Comparison of ENCODE assay signal across 42 cellular contexts in the genomic region with DNA sequence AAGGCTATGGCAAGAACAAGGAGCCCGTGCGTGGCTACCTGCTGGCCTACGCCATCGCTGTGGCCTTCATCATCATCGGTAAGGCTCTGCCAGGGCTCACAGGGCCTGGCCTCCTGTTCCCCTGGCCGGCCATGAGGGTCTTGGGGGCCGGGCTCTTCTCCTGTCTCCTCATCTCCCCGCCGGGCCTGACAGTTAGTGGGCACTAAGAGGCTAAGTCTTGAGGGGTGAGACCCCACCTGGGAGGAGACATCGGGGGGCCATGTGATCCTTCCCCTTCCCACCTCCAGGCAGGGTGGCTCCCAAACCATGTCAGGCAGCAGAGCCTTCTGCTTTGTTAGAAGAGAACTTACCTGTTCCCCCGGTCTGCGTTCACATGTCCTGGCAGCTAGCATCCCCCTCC. TPM values are rescaled to one million over a fixed set of nuclear protein-coding genes. Genes with fewer than 3 reads are reported as not detected.
"Had no signal": no experiment of that assay in that cellular context is flagged by ENCODE, and none has a peak within 500 bp of the region (broad histone marks: within the 10 kb centered on the region; RNA-seq: fewer than 3 reads in every experiment).

No MANE protein-coding gene starts in this region.

- H3K27ac Mint-ChIP-seq: activated naive CD4-positive, alpha-beta T cell treated with anti-CD3 and anti-CD28 coated beads for 36 hours; activated naive CD4-positive, alpha-beta T cell treated with anti-CD3 and anti-CD28 coated beads, Interleukin-2, amount 10 ng/mL, durations not matched to agents 7 days and 5 days; activated naive CD4-positive, alpha-beta T cell treated with anti-CD3 and anti-CD28 coated beads, Interleukin-2, amount 50 U/mL, for 24 hours; activated naive CD8-positive, alpha-beta T cell; activated naive CD8-positive, alpha-beta T cell treated with anti-CD3 and anti-CD28 coated beads for 36 hours; activated naive CD8-positive, alpha-beta T cell treated with anti-CD3 and anti-CD28 coated beads, Interleukin-2, amount 10 ng/mL, durations not matched to agents 7 days and 5 days; activated naive CD8-positive, alpha-beta T cell treated with anti-CD3 and anti-CD28 coated beads, Interleukin-2, amount 50 U/mL, for 24 hours; activated T-cell treated with anti-CD3 and anti-CD28 coated beads, Interleukin-2, amount 50 U/mL, for 24 hours; activated T-cell treated with anti-CD3 and anti-CD28 coated beads, Interleukin-2, amount 50 U/mL, for 72 hours; activated T-helper 1 cell treated with anti-CD3 and anti-CD28 coated beads, Interleukin-12 subunit alpha, Interleukin-12 subunit beta, Interleukin-2, Interleukin-4 antibody, amounts not matched to agents 30 ng/mL and 10 ng/mL and 1 ng/mL, durations not matched to agents 14 hours and 24 hours and 36 hours; activated T-helper 17 cell treated with anti-CD3 and anti-CD28 coated beads, Interleukin-2, amount 50 U/mL, for 72 hours; activated T-helper 2 cell treated with anti-CD3 and anti-CD28 coated beads, Interferon-gamma antibody, Interleukin-2, Interleukin-4, amounts not matched to agents 10 μg/mL and 5 μg/mL and 100 μg/mL, durations not matched to agents 14 hours and 24 hours and 36 hours; brain had no signal

- DNase-seq: activated effector memory CD4-positive, alpha-beta T cell treated with anti-CD3 and anti-CD28 coated beads, Interleukin-2, amount 50 U/mL, for 16 hours; activated effector memory CD4-positive, alpha-beta T cell treated with Interleukin-2 at 50 U/mL for 16 hours; activated gamma-delta T cell; activated gamma-delta T cell treated with Interleukin-2 at 50 U/mL for 16 hours; activated naive CD4-positive, alpha-beta T cell; activated naive CD4-positive, alpha-beta T cell treated with anti-CD3 and anti-CD28 coated beads for 36 hours; activated naive CD4-positive, alpha-beta T cell treated with anti-CD3 and anti-CD28 coated beads, Interleukin-2, amount 10 ng/mL, durations not matched to agents 7 days and 5 days; activated naive CD4-positive, alpha-beta T cell treated with anti-CD3 and anti-CD28 coated beads, Interleukin-2, amount 50 U/mL, for 16 hours; activated naive CD4-positive, alpha-beta T cell treated with Interleukin-2 at 50 U/mL for 16 hours; activated naive CD8-positive, alpha-beta T cell treated with anti-CD3 and anti-CD28 coated beads for 36 hours; activated naive CD8-positive, alpha-beta T cell treated with anti-CD3 and anti-CD28 coated beads, Interleukin-2, amount 10 ng/mL, durations not matched to agents 7 days and 5 days; activated naive CD8-positive, alpha-beta T cell treated with anti-CD3 and anti-CD28 coated beads, Interleukin-2, amount 50 U/mL, for 24 hours; activated T-cell treated with anti-CD3 and anti-CD28 coated beads, Interleukin-2, amount 50 U/mL, for 1 hour; activated T-cell treated with anti-CD3 and anti-CD28 coated beads, Interleukin-2, amount 50 U/mL, for 24 hours; activated T-cell treated with anti-CD3 and anti-CD28 coated beads, Interleukin-2, amount 50 U/mL, for 4 hours; activated T-cell treated with anti-CD3 and anti-CD28 coated beads, Interleukin-2, amount 50 U/mL, for 48 hours; activated T-cell treated with anti-CD3 and anti-CD28 coated beads, Interleukin-2, amount 50 U/mL, for 72 hours; adrenal gland; amniotic stem cell; amygdala; anterior cingulate cortex; aorta; body of pancreas; brain microvascular endothelial cell; caudate nucleus; central memory CD4-positive, alpha-beta T cell; cerebellar nuclear complex had no signal

- H3K4me1 Mint-ChIP-seq: activated naive CD4-positive, alpha-beta T cell treated with anti-CD3 and anti-CD28 coated beads, Interleukin-2, amount 10 ng/mL, durations not matched to agents 7 days and 5 days; activated naive CD4-positive, alpha-beta T cell treated with anti-CD3 and anti-CD28 coated beads, Interleukin-2, amount 50 U/mL, for 24 hours; activated naive CD8-positive, alpha-beta T cell treated with anti-CD3 and anti-CD28 coated beads for 36 hours; activated naive CD8-positive, alpha-beta T cell treated with anti-CD3 and anti-CD28 coated beads, Interleukin-2, amount 50 U/mL, for 24 hours; activated T-helper 17 cell treated with anti-CD3 and anti-CD28 coated beads, Interleukin-2, amount 50 U/mL, for 72 hours; central memory CD8-positive, alpha-beta T cell had no signal

- H3K4me3 ChIP-seq: adrenal gland, ascending aorta, body of pancreas, breast epithelium, cardiac muscle cell had no signal

- H3K27me3 Mint-ChIP-seq: activated naive CD4-positive, alpha-beta T cell treated with anti-CD3 and anti-CD28 coated beads, Interleukin-2, amount 50 U/mL, for 24 hours; activated naive CD8-positive, alpha-beta T cell; activated naive CD8-positive, alpha-beta T cell treated with anti-CD3 and anti-CD28 coated beads for 36 hours; activated naive CD8-positive, alpha-beta T cell treated with anti-CD3 and anti-CD28 coated beads, Interleukin-2, amount 50 U/mL, for 24 hours; activated T-cell treated with anti-CD3 and anti-CD28 coated beads, Interleukin-2, amount 50 U/mL, for 24 hours; activated T-helper 17 cell treated with anti-CD3 and anti-CD28 coated beads, Interleukin-2, amount 50 U/mL, for 72 hours; central memory CD8-positive, alpha-beta T cell had no signal

- H3K4me3 Mint-ChIP-seq: activated naive CD4-positive, alpha-beta T cell treated with anti-CD3 and anti-CD28 coated beads for 36 hours; activated naive CD4-positive, alpha-beta T cell treated with anti-CD3 and anti-CD28 coated beads, Interleukin-2, amount 10 ng/mL, durations not matched to agents 7 days and 5 days; activated naive CD4-positive, alpha-beta T cell treated with anti-CD3 and anti-CD28 coated beads, Interleukin-2, amount 50 U/mL, for 24 hours; activated naive CD8-positive, alpha-beta T cell; activated naive CD8-positive, alpha-beta T cell treated with anti-CD3 and anti-CD28 coated beads for 36 hours; activated naive CD8-positive, alpha-beta T cell treated with anti-CD3 and anti-CD28 coated beads, Interleukin-2, amount 10 ng/mL, durations not matched to agents 7 days and 5 days; activated naive CD8-positive, alpha-beta T cell treated with anti-CD3 and anti-CD28 coated beads, Interleukin-2, amount 50 U/mL, for 24 hours; activated T-cell treated with anti-CD3 and anti-CD28 coated beads, Interleukin-2, amount 50 U/mL, for 24 hours; activated T-cell treated with anti-CD3 and anti-CD28 coated beads, Interleukin-2, amount 50 U/mL, for 4 hours; activated T-cell treated with anti-CD3 and anti-CD28 coated beads, Interleukin-2, amount 50 U/mL, for 72 hours; activated T-helper 1 cell treated with anti-CD3 and anti-CD28 coated beads, Interleukin-12 subunit alpha, Interleukin-12 subunit beta, Interleukin-2, Interleukin-4 antibody, amounts not matched to agents 30 ng/mL and 10 ng/mL and 1 ng/mL, durations not matched to agents 14 hours and 24 hours and 36 hours; activated T-helper 17 cell treated with anti-CD3 and anti-CD28 coated beads, Interleukin-2, amount 50 U/mL, for 72 hours; brain; central memory CD8-positive, alpha-beta T cell had no signal

- H3K36me3 ChIP-seq: adrenal gland, ascending aorta, brain microvascular endothelial cell, breast epithelium, cardiac muscle cell had no signal

- H3K36me3 Mint-ChIP-seq: activated naive CD4-positive, alpha-beta T cell treated with anti-CD3 and anti-CD28 coated beads, Interleukin-2, amount 10 ng/mL, durations not matched to agents 7 days and 5 days; activated naive CD4-positive, alpha-beta T cell treated with anti-CD3 and anti-CD28 coated beads, Interleukin-2, amount 50 U/mL, for 24 hours; activated naive CD4-positive, alpha-beta T cell treated with anti-CD3 and anti-CD28 coated beads, Interleukin-2, amount 50 U/mL, for 72 hours; activated naive CD8-positive, alpha-beta T cell; activated naive CD8-positive, alpha-beta T cell treated with anti-CD3 and anti-CD28 coated beads for 36 hours; activated naive CD8-positive, alpha-beta T cell treated with anti-CD3 and anti-CD28 coated beads, Interleukin-2, amount 10 ng/mL, durations not matched to agents 7 days and 5 days; brain had no signal

- H3K9me3 ChIP-seq: adrenal gland, ascending aorta, body of pancreas, breast epithelium had no signal

- H3K9me3 Mint-ChIP-seq: activated naive CD4-positive, alpha-beta T cell treated with anti-CD3 and anti-CD28 coated beads for 36 hours; activated naive CD4-positive, alpha-beta T cell treated with anti-CD3 and anti-CD28 coated beads, Interleukin-2, amount 10 ng/mL, durations not matched to agents 7 days and 5 days; activated naive CD4-positive, alpha-beta T cell treated with anti-CD3 and anti-CD28 coated beads, Interleukin-2, amount 50 U/mL, for 24 hours; activated naive CD4-positive, alpha-beta T cell treated with anti-CD3 and anti-CD28 coated beads, Interleukin-2, amount 50 U/mL, for 72 hours; activated naive CD8-positive, alpha-beta T cell treated with anti-CD3 and anti-CD28 coated beads for 36 hours; activated naive CD8-positive, alpha-beta T cell treated with anti-CD3 and anti-CD28 coated beads, Interleukin-2, amount 10 ng/mL, durations not matched to agents 7 days and 5 days; activated naive CD8-positive, alpha-beta T cell treated with anti-CD3 and anti-CD28 coated beads, Interleukin-2, amount 50 U/mL, for 24 hours; activated T-cell treated with anti-CD3 and anti-CD28 coated beads, Interleukin-2, amount 50 U/mL, for 24 hours; activated T-cell treated with anti-CD3 and anti-CD28 coated beads, Interleukin-2, amount 50 U/mL, for 4 hours; activated T-cell treated with anti-CD3 and anti-CD28 coated beads, Interleukin-2, amount 50 U/mL, for 72 hours; activated T-helper 1 cell treated with anti-CD3 and anti-CD28 coated beads, Interleukin-12 subunit alpha, Interleukin-12 subunit beta, Interleukin-2, Interleukin-4 antibody, amounts not matched to agents 30 ng/mL and 10 ng/mL and 1 ng/mL, durations not matched to agents 14 hours and 24 hours and 36 hours; activated T-helper 17 cell treated with anti-CD3 and anti-CD28 coated beads, Interleukin-2, amount 50 U/mL, for 72 hours; activated T-helper 2 cell treated with anti-CD3 and anti-CD28 coated beads, Interferon-gamma antibody, Interleukin-2, Interleukin-4, amounts not matched to agents 10 μg/mL and 5 μg/mL and 100 μg/mL, durations not matched to agents 14 hours and 24 hours and 36 hours; brain; central memory CD8-positive, alpha-beta T cell had no signal

- H3K4me1 ChIP-seq: adrenal gland, ascending aorta, breast epithelium had no signal

- H3K27ac ChIP-seq: adrenal gland, ascending aorta, body of pancreas, brain microvascular endothelial cell, breast epithelium, cardiac muscle cell had no signal

- ATAC-seq: activated naive CD4-positive, alpha-beta T cell treated with anti-CD3 and anti-CD28 coated beads, Interleukin-2, amount 50 U/mL, for 72 hours; activated naive CD8-positive, alpha-beta T cell treated with anti-CD3 and anti-CD28 coated beads, Interleukin-2, amount 50 U/mL, for 24 hours; activated T-cell treated with anti-CD3 and anti-CD28 coated beads, Interleukin-2, amount 50 U/mL, for 4 hours; activated T-cell treated with anti-CD3 and anti-CD28 coated beads, Interleukin-2, amount 50 U/mL, for 72 hours; activated T-helper 17 cell treated with anti-CD3 and anti-CD28 coated beads, Interleukin-2, amount 50 U/mL, for 72 hours; body of pancreas had no signal

- H3K27me3 ChIP-seq: adrenal gland, ascending aorta, body of pancreas, brain microvascular endothelial cell, breast epithelium, cardiac muscle cell had no signal

RNA-seq across cellular contexts. Expression of a gene that starts 15.2 kb away (rescaled TPM):
- total RNA-seq: activated naive CD4-positive, alpha-beta T cell treated with anti-CD3 and anti-CD28 coated beads for 36 hours; activated naive CD4-positive, alpha-beta T cell treated with anti-CD3 and anti-CD28 coated beads, Interleukin-2, amount 50 U/mL, for 72 hours; activated naive CD8-positive, alpha-beta T cell treated with anti-CD3 and anti-CD28 coated beads, Interleukin-2, amount 10 ng/mL, durations not matched to agents 7 days and 5 days; activated T-cell treated with anti-CD3 and anti-CD28 coated beads, Interleukin-2, amount 50 U/mL, for 4 hours; activated T-cell treated with anti-CD3 and anti-CD28 coated beads, Interleukin-2, amount 50 U/mL, for 72 hours; activated T-helper 1 cell treated with anti-CD3 and anti-CD28 coated beads, Interleukin-12 subunit alpha, Interleukin-12 subunit beta, Interleukin-2, Interleukin-4 antibody, amounts not matched to agents 30 ng/mL and 10 ng/mL and 1 ng/mL, durations not matched to agents 14 hours and 24 hours and 36 hours; activated T-helper 17 cell treated with anti-CD3 and anti-CD28 coated beads, Interleukin-2, amount 50 U/mL, for 72 hours; activated T-helper 2 cell treated with anti-CD3 and anti-CD28 coated beads, Interferon-gamma antibody, Interleukin-2, Interleukin-4, amounts not matched to agents 10 μg/mL and 5 μg/mL and 100 μg/mL, durations not matched to agents 14 hours and 24 hours and 36 hours; adrenal gland; aorta; ascending aorta; body of pancreas; breast epithelium; bronchial epithelial cell; cardiac muscle cell; cardiac septum; cerebellum; chondrocyte had no signal
- polyA plus RNA-seq: aorta, cardiac muscle cell had no signal
